22 cellular contexts compared by ENCODE assay signal in the genomic region with DNA sequence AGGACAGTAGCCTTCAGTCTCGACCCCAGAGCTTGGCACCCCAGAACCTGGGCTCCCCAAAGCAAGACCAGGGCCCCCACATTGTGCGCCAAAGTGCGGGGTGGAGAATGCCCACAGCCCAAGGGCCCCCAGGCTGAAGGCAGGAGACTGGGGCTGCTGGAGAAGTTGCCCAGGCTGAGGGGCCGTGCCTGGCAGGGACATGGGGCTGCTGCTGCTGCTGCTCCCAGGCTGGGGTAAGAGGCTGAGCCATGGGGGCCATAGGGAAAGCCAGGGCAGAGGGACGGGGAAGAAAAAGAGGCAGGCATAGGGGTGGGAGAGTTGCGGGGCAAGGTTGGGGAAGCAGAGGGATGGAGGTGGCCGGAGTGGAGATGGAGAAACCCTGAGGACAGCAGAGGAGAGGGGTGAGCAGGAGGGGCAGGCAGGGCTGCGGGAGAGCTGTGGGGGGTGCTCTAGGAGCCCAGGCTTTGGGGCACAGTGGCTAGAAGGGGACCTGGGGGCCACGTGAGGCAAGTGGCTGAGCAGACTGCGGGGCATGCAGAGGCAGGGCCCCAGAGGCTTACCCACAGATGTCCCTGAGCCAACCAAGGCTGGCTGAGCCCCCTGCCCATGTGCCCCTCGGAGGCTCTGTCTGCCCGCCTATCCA. TPM values are rescaled to one million over a fixed set of nuclear protein-coding genes. Genes with fewer than 3 reads are reported as not detected.
DNase-seq lines count a peak whose midpoint lies in the region; ATAC-seq and TF ChIP-seq lines count a peak whose summit lies in the region.
"Had no signal": no experiment of that assay in that cellular context is flagged by ENCODE, and none has a peak within 500 bp of the region (broad histone marks: within the 10 kb centered on the region; RNA-seq: fewer than 3 reads in every experiment).

No MANE protein-coding gene starts in this region.

- no peaks in the 10 kb centered on the region for H3K9me3 Mint-ChIP-seq in activated CD8-positive, alpha-beta memory T cell treated with anti-CD3 and anti-CD28 coated beads, Interleukin-2, amount 10 ng/mL, durations not matched to agents 7 days and 5 days (ENCODE audit: low read depth)
- H3K9me3 Mint-ChIP-seq in chondrocyte (ENCODE audit: low read depth) = no peaks in the 10 kb centered on the region
- H3K9me3 Mint-ChIP-seq: activated T-helper 1 cell treated with anti-CD3 and anti-CD28 coated beads, Interleukin-12 subunit alpha, Interleukin-12 subunit beta, Interleukin-2, Interleukin-4 antibody, amounts not matched to agents 30 ng/mL and 10 ng/mL and 1 ng/mL, durations not matched to agents 14 hours and 24 hours and 36 hours had no signal

- peaks cover 0 to 19% (median 17%) of the 10 kb centered on the region in 4 donors for H3K4me1 ChIP-seq in tibial artery
- H3K4me1 ChIP-seq: BE2C had no signal

- no peaks in the 10 kb centered on the region for H3K27me3 ChIP-seq in tibial artery
- H3K27me3 ChIP-seq: BE2C, right lobe of liver had no signal

- no peaks in the 10 kb centered on the region for H3K36me3 Mint-ChIP-seq in activated CD8-positive, alpha-beta memory T cell treated with anti-CD3 and anti-CD28 coated beads, Interleukin-2, amount 10 ng/mL, durations not matched to agents 7 days and 5 days
- H3K36me3 Mint-ChIP-seq in chondrocyte (ENCODE audit: low read depth) = no peaks in the 10 kb centered on the region

- H3K4me1 Mint-ChIP-seq in activated CD8-positive, alpha-beta memory T cell treated with anti-CD3 and anti-CD28 coated beads, Interleukin-2, amount 10 ng/mL, durations not matched to agents 7 days and 5 days = peaks cover 52% of the 10 kb centered on the region
- H3K4me1 Mint-ChIP-seq in chondrocyte (ENCODE audit: low read depth) = peaks cover 22% of the 10 kb centered on the region

- H3K9me3 ChIP-seq in tibial artery = no peaks in the 10 kb centered on the region
- H3K9me3 ChIP-seq: BE2C, right lobe of liver had no signal

- no peak overlapping the region for H3K4me3 Mint-ChIP-seq in activated CD8-positive, alpha-beta memory T cell treated with anti-CD3 and anti-CD28 coated beads, Interleukin-2, amount 10 ng/mL, durations not matched to agents 7 days and 5 days
- no peak overlapping the region for H3K4me3 Mint-ChIP-seq in chondrocyte (ENCODE audit: unreplicated experiment)
- H3K4me3 Mint-ChIP-seq: activated T-helper 1 cell treated with anti-CD3 and anti-CD28 coated beads, Interleukin-12 subunit alpha, Interleukin-12 subunit beta, Interleukin-2, Interleukin-4 antibody, amounts not matched to agents 30 ng/mL and 10 ng/mL and 1 ng/mL, durations not matched to agents 14 hours and 24 hours and 36 hours had no signal

- CTCF ChIA-PET in activated CD8-positive, alpha-beta memory T cell treated with anti-CD3 and anti-CD28 coated beads, Interleukin-2, amount 10 ng/mL, durations not matched to agents 7 days and 5 days (lab: Charles Lee) = interaction anchor here (2.9 to 11.6 kb wide), 2 partner anchors 184 to 191 kb away, joined by 7 to 96 read pairs; partner anchors contain the start of genes JTB and RAB13

- ATAC-seq in activated CD8-positive, alpha-beta memory T cell treated with anti-CD3 and anti-CD28 coated beads, Interleukin-2, amount 10 ng/mL, durations not matched to agents 7 days and 5 days = no peak
- ATAC-seq in HG02970 (IDR thresholded peaks at IDR 0.05; ENCODE audit: low FRiP score, unreplicated experiment) = no peak
- ATAC-seq: left lobe of liver; right lobe of liver; stimulated activated naive CD8-positive, alpha-beta T cell treated with anti-CD3 and anti-CD28 coated beads, Interleukin-15, Interleukin-2, amounts not matched to agents 100 U/mL and 50 U/mL, for 24 hours had no signal

- no peak overlapping the region for H3K4me3 ChIP-seq in tibial artery
- H3K4me3 ChIP-seq: right lobe of liver had no signal

- no peak overlapping the region for H3K27ac ChIP-seq in tibial artery
- H3K27ac ChIP-seq: right lobe of liver had no signal

- TF ChIP-seq POLR2A in erythroblast (IDR thresholded peaks at IDR 0.05; ENCODE audit: low read length) = no peak

- no peaks in the 10 kb centered on the region for H3K36me3 ChIP-seq in tibial artery
- H3K36me3 ChIP-seq: BE2C, right lobe of liver had no signal

- no peaks in the 10 kb centered on the region for H3K27me3 Mint-ChIP-seq in activated CD8-positive, alpha-beta memory T cell treated with anti-CD3 and anti-CD28 coated beads, Interleukin-2, amount 10 ng/mL, durations not matched to agents 7 days and 5 days
- no peaks in the 10 kb centered on the region for H3K27me3 Mint-ChIP-seq in chondrocyte (ENCODE audit: low read depth)

- TF ChIP-seq CTCF in chondrocyte (IDR thresholded peaks at IDR 0.05) = no peak
- TF ChIP-seq CTCF in tibial artery (IDR thresholded peaks at IDR 0.05) = no peak

- peak overlapping the region; percentile 35 for H3K27ac Mint-ChIP-seq in activated CD8-positive, alpha-beta memory T cell treated with anti-CD3 and anti-CD28 coated beads, Interleukin-2, amount 10 ng/mL, durations not matched to agents 7 days and 5 days
- no peak overlapping the region for H3K27ac Mint-ChIP-seq in chondrocyte (ENCODE audit: unreplicated experiment)

- intact Hi-C loops in tibial artery (cut with DNase I; ENCODE audit: low total_unique reads) = loop anchor here (2.0 kb wide), 1 partner anchor 195 kb away; no protein-coding TSS in a partner anchor

- DNase-seq in activated CD8-positive, alpha-beta memory T cell treated with anti-CD3 and anti-CD28 coated beads, Interleukin-2, amount 10 ng/mL, durations not matched to agents 7 days and 5 days = no peak
- DNase-seq in activated CD8-positive, alpha-beta memory T cell treated with anti-CD3 and anti-CD28 coated beads, Interleukin-2, amount 50 U/mL, for 4 hours = no peak
- DNase-seq in chondrocyte (ENCODE audit: low spot score) (peak; percentile 85), mesenteric fat pad (ENCODE audit: low spot score) (peak; percentile 77), tibial artery (peak; percentile 16 to 58), HT-29 (ENCODE audit: low spot score) (no peak), erythroblast (lab: John Stamatoyannopoulos, UW) (no peak)
- DNase-seq: activated CD4-positive, alpha-beta T cell treated with anti-CD3 and anti-CD28 coated beads, Interleukin-2, amount 50 U/mL, for 4 hours; BE2C; Calu3; EL; foreskin melanocyte; NCI-H1417 treated with DMSO at 0.1 percent for 48 hours; NCI-H2171; SIG-M5; stimulated activated naive CD8-positive, alpha-beta T cell treated with anti-CD3 and anti-CD28 coated beads, Interleukin-15, Interleukin-2, amounts not matched to agents 100 U/mL and 50 U/mL, for 24 hours; T-helper 1 cell; trophoblast cell had no signal

RNA-seq across cellular contexts. Expression of gene SLC27A3, which starts 18.9 kb away (rescaled TPM):
- 10 to 100 TPM; 39.8 to 43.0 TPM for total RNA-seq in activated CD8-positive, alpha-beta memory T cell treated with anti-CD3 and anti-CD28 coated beads, Interleukin-2, amount 10 ng/mL, durations not matched to agents 7 days and 5 days
- 10.6 to 16.6 TPM (median 11.6 TPM) in 3 replicates for total RNA-seq in chondrocyte
- 87.4 TPM for total RNA-seq in mesenteric fat pad
- total RNA-seq in HT-29 (2014; rRNA removed; shearing (Covaris generic)) = 13.8 and 14.7 TPM in 2 replicates

Comparison
In these comparisons a context has a peak if more than half of its experiments do, and no peak if none do; other contexts are left out.
1. DNase-seq: peak in chondrocyte (single experiment), mesenteric fat pad (single experiment) and tibial artery (2 of 2); none in activated CD8-positive, alpha-beta memory T cell treated with anti-CD3 and anti-CD28 coated beads, Interleukin-2, amount 10 ng/mL, durations not matched to agents 7 days and 5 days (single experiment), activated CD8-positive, alpha-beta memory T cell treated with anti-CD3 and anti-CD28 coated beads, Interleukin-2, amount 50 U/mL, for 4 hours (single experiment), HT-29 (single experiment) and erythroblast (0 of 2).